ENCODE assay signal across 1 cellular context in genomic region chr10:102727037-102727818, GRCh38.
TF ChIP-seq lines count a peak whose summit lies in the region.

No MANE protein-coding gene starts in this region.

TF ChIP-seq in HepG2, 621 proteins besides CTCF, POLR2A, EP300 and RAD21:
- TF ChIP-seq ZNF17 (CRISPR knock-in tag; IDR thresholded peaks at IDR 0.05) (no peak), ATF5 (CRISPR knock-in tag; IDR thresholded peaks at IDR 0.05; ENCODE audit: low read depth) (no peak), NFKBIZ (CRISPR knock-in tag; IDR thresholded peaks at IDR 0.05) (no peak), HNF4G (IDR thresholded peaks at IDR 0.05; ENCODE audit: borderline replicate concordance, low read depth, low read length) (no peak), HNF4G (CRISPR knock-in tag; IDR thresholded peaks at IDR 0.05; ENCODE audit: borderline replicate concordance, low read depth) (no peak), TIGD3 (CRISPR knock-in tag; IDR thresholded peaks at IDR 0.05; ENCODE audit: borderline replicate concordance) (no peak), HNF4A (CRISPR knock-in tag; IDR thresholded peaks at IDR 0.05) (no peak), CHD4 (IDR thresholded peaks at IDR 0.05; ENCODE audit: borderline replicate concordance, low read length) (no peak), ZBTB40 (IDR thresholded peaks at IDR 0.05) (no peak), ZBTB40 (CRISPR knock-in tag; IDR thresholded peaks at IDR 0.05) (no peak), NFKB2 (CRISPR knock-in tag; IDR thresholded peaks at IDR 0.05; ENCODE audit: borderline replicate concordance) (no peak), PRDM10 (CRISPR knock-in tag; IDR thresholded peaks at IDR 0.05; ENCODE audit: low read depth) (no peak), SRSF4 (IDR thresholded peaks at IDR 0.05; ENCODE audit: low read depth, low read length, poor library complexity, severe bottlenecking) (no peak), PLRG1 (conservative IDR thresholded peaks at IDR 0.05) (no peak), GATA4 (IDR thresholded peaks at IDR 0.05; ENCODE audit: borderline replicate concordance, low read depth) (no peak)
